Comparison of ENCODE assay signal across 8 cellular contexts in genomic region chr1:212432706-212433576, GRCh38. TPM values are rescaled to one million over a fixed set of nuclear protein-coding genes. Genes with fewer than 3 reads are reported as not detected.
A peak's percentile ranks its signal among the peaks of the same experiment; 100 is the strongest.
DNase-seq lines count a peak whose midpoint lies in the region; ATAC-seq, FAIRE-seq and TF ChIP-seq lines count a peak whose summit lies in the region.

NENF (plus strand) TSS chr1:212432920; CDS start chr1:212432944, 24 bp downstream.

- H3K4me1 ChIP-seq in naive thymus-derived CD4-positive, alpha-beta T cell (ENCODE audit: control insufficient read depth in 2 of 2, insufficient read depth in 2 of 2, low read length in 2 of 2) = peaks cover 9 to 21% of the 10 kb centered on the region in 2 donors

- no peaks in the 10 kb centered on the region for H3K9me3 Mint-ChIP-seq in naive thymus-derived CD4-positive, alpha-beta T cell
- H3K9me3 Mint-ChIP-seq in stimulated activated naive B cell treated with anti-CD40 and anti-IgM and Interleukin-4, amounts not matched to agents 10 μg/mL and 1 μg/mL and 100 μg/mL, for 72 hours = no peaks in the 10 kb centered on the region

- H3K27me3 Mint-ChIP-seq in naive thymus-derived CD4-positive, alpha-beta T cell = peaks cover 0 to 4% (median 0%) of the 10 kb centered on the region in 5 donors
- H3K27me3 Mint-ChIP-seq in stimulated activated naive B cell treated with anti-CD40 and anti-IgM and Interleukin-4, amounts not matched to agents 10 μg/mL and 1 μg/mL and 100 μg/mL, for 72 hours = no peaks in the 10 kb centered on the region

- peak; percentile 95 for DNase-seq in D721Med (ENCODE audit: insufficient read length, low spot score)
- DNase-seq in HTR-8/SVneo (ENCODE audit: insufficient read length, low spot score) = peak; percentile 88
- peak; percentile 61 for DNase-seq in activated T-helper 1 cell treated with Interleukin-2 at 50 U/mL for 16 hours (ENCODE audit: low read depth)
- DNase-seq in fibroblast of gingiva (ENCODE audit: low read depth) = peak; percentile 85
- DNase-seq in naive thymus-derived CD4-positive, alpha-beta T cell = peak; percentile 53 to 85 (median 72)
- DNase-seq in stimulated activated naive B cell treated with anti-CD40 and anti-IgM and Interleukin-4, amounts not matched to agents 10 μg/mL and 1 μg/mL and 100 μg/mL, for 72 hours = peak; percentile 72

- H3K4me1 Mint-ChIP-seq in naive thymus-derived CD4-positive, alpha-beta T cell = peaks cover 18 to 44% (median 30%) of the 10 kb centered on the region in 7 donors
- peaks cover 19 to 41% of the 10 kb centered on the region in 2 donors for H3K4me1 Mint-ChIP-seq in stimulated activated naive B cell treated with anti-CD40 and anti-IgM and Interleukin-4, amounts not matched to agents 10 μg/mL and 1 μg/mL and 100 μg/mL, for 72 hours

- H3K36me3 Mint-ChIP-seq in naive thymus-derived CD4-positive, alpha-beta T cell = no peaks in the 10 kb centered on the region
- H3K36me3 Mint-ChIP-seq in stimulated activated naive B cell treated with anti-CD40 and anti-IgM and Interleukin-4, amounts not matched to agents 10 μg/mL and 1 μg/mL and 100 μg/mL, for 72 hours = peaks cover 3 to 4% of the 10 kb centered on the region in 2 donors

- no peak for FAIRE-seq in D721Med (lab: Jason Lieb, UNC)
- no peak for FAIRE-seq in HTR-8/SVneo (lab: Jason Lieb, UNC)

- H3K4me3 Mint-ChIP-seq in naive thymus-derived CD4-positive, alpha-beta T cell = peak within 1 kb of the TSS; percentile 77 to 87 (median 82)
- peak within 1 kb of the TSS; percentile 84 to 87 for H3K4me3 Mint-ChIP-seq in stimulated activated naive B cell treated with anti-CD40 and anti-IgM and Interleukin-4, amounts not matched to agents 10 μg/mL and 1 μg/mL and 100 μg/mL, for 72 hours

- intact Hi-C loops in naive thymus-derived CD4-positive, alpha-beta T cell (cut with micrococcal nuclease) = loop anchor here (1.0 to 5.0 kb wide), 10 partner anchors 19 to 1171 kb away; partner anchors contain the start of genes DTL (in 2 of the 2), INTS7 (in 2 of the 2), PACC1 (in 2 of the 2) and PPP2R5A (in 2 of the 2)

- POLR2A ChIA-PET in naive thymus-derived CD4-positive, alpha-beta T cell (lab: Charles Lee) = interaction anchor here (1.0 to 1.7 kb wide), 4 partner anchors 18 to 398 kb away, joined by 3 to 14 read pairs (median 3); partner anchors contain the start of genes DTL, INTS7 and PACC1

- CTCF ChIA-PET in naive thymus-derived CD4-positive, alpha-beta T cell (lab: Charles Lee) = interaction anchor here (1.8 kb wide), 1 partner anchor 24 kb away, joined by 13 read pairs; no protein-coding TSS in a partner anchor

- peak; percentile 96 for ATAC-seq in GM21367 (IDR thresholded peaks at IDR 0.05; ENCODE audit: unreplicated experiment)
- ATAC-seq in naive thymus-derived CD4-positive, alpha-beta T cell = peak; percentile 99
- ATAC-seq in stimulated activated naive B cell treated with anti-CD40 and anti-IgM and Interleukin-4, amounts not matched to agents 10 μg/mL and 1 μg/mL and 100 μg/mL, for 72 hours (replicated peaks) = peak; percentile 99 to 100

- no peak for TF ChIP-seq CTCF in D721Med (IDR thresholded peaks at IDR 0.05; ENCODE audit: insufficient read depth, missing control alignments)

- H3K4me3 ChIP-seq in naive thymus-derived CD4-positive, alpha-beta T cell (ENCODE audit: low read length) = peak within 1 kb of the TSS; percentile 62

- H3K27me3 ChIP-seq in naive thymus-derived CD4-positive, alpha-beta T cell (ENCODE audit: control insufficient read depth in 2 of 2, insufficient read depth in 2 of 2, low read length in 2 of 2) = no peaks in the 10 kb centered on the region

- peak within 1 kb of the TSS; percentile 42 to 86 (median 63) for H3K27ac Mint-ChIP-seq in naive thymus-derived CD4-positive, alpha-beta T cell
- H3K27ac Mint-ChIP-seq in stimulated activated naive B cell treated with anti-CD40 and anti-IgM and Interleukin-4, amounts not matched to agents 10 μg/mL and 1 μg/mL and 100 μg/mL, for 72 hours = peak within 1 kb of the TSS; percentile 81

- no peaks in the 10 kb centered on the region for H3K36me3 ChIP-seq in naive thymus-derived CD4-positive, alpha-beta T cell (ENCODE audit: control insufficient read depth in 2 of 3, insufficient read depth in 3 of 3, low read length in 3 of 3)

- peak within 1 kb of the TSS; percentile 77 for H3K27ac ChIP-seq in naive thymus-derived CD4-positive, alpha-beta T cell (ENCODE audit: low read depth, low read length)

- no peaks in the 10 kb centered on the region for H3K9me3 ChIP-seq in naive thymus-derived CD4-positive, alpha-beta T cell (ENCODE audit: control insufficient read depth in 2 of 3, low read length in 3 of 3)

TF ChIP-seq in PFSK-1, 5 proteins besides CTCF, POLR2A, EP300 and RAD21:
- peak; percentile 75; the same call in 1 of the 2 replicates for TF ChIP-seq TAF1 (IDR thresholded peaks at IDR 0.05; ENCODE audit: borderline replicate concordance, insufficient read depth, low read length)
- 0 out of 2 replicates have a peak, but pooled peaks have one; percentile 13 for TF ChIP-seq SIN3A (IDR thresholded peaks at IDR 0.05; ENCODE audit: borderline replicate concordance, insufficient read depth, low read length)
- TF ChIP-seq POLR2AphosphoS5 (IDR thresholded peaks at IDR 0.05; ENCODE audit: low read depth, low read length) = peak; percentile 58; the same call in 1 of the 2 replicates
- TF ChIP-seq REST (IDR thresholded peaks at IDR 0.05; ENCODE audit: insufficient read depth in 1 of 2, low read depth in 2 of 2, low read length in 2 of 2) = peak; percentile 63 to 89; a peak in 3 of 4 replicates
- TF ChIP-seq FOXP2 (optimal IDR thresholded peaks at IDR 0.05; ENCODE audit: borderline replicate concordance, extremely low read depth, extremely low read length, insufficient read depth) = peak; percentile 54

RNA-seq across cellular contexts. Expression of gene NENF, which starts in this region (rescaled TPM):
- polyA plus RNA-seq in PFSK-1 (2012; ENCODE audit: insufficient read length, low read depth) = 60.6 TPM
- 10 to 100 TPM; 16.0 to 23.5 (median 21.0) TPM for total RNA-seq in naive thymus-derived CD4-positive, alpha-beta T cell
- polyA plus RNA-seq in naive thymus-derived CD4-positive, alpha-beta T cell = 10 to 100 TPM; 39.5 to 73.0 TPM

Comparison
In these comparisons a context has a peak if more than half of its experiments do, and no peak if none do; other contexts are left out.
1. Peak in every context shown above with its lines: DNase-seq, ATAC-seq, H3K4me3 ChIP-seq and H3K27ac ChIP-seq.